In genomic region chr11:131064373-131064991, GRCh38 we compare ENCODE assay signal across 1 cellular context.
TF ChIP-seq lines count a peak whose summit lies in the region.

No MANE protein-coding gene starts in this region.

TF ChIP-seq in HCT116, 20 proteins besides CTCF, POLR2A, EP300 and RAD21 (continued from another document):
- no peak for TF ChIP-seq ZBTB33 (IDR thresholded peaks at IDR 0.05; ENCODE audit: extremely low read depth, insufficient replicate concordance, low read length)
- no peak for TF ChIP-seq SP1 (IDR thresholded peaks at IDR 0.05; ENCODE audit: low read depth)
- TF ChIP-seq POLR2AphosphoS5 (IDR thresholded peaks at IDR 0.05; ENCODE audit: low read depth, low read length), result no peak
- TF ChIP-seq JUND (IDR thresholded peaks at IDR 0.05), result no peak
- no peak for TF ChIP-seq CEBPB (IDR thresholded peaks at IDR 0.05; ENCODE audit: low read depth)
- no peak for TF ChIP-seq ZNF274 (IDR thresholded peaks at IDR 0.05; ENCODE audit: low read depth, low read length)
- no peak for TF ChIP-seq MAX (IDR thresholded peaks at IDR 0.05)
- TF ChIP-seq ELF1 (IDR thresholded peaks at IDR 0.05; ENCODE audit: borderline replicate concordance, low read depth), result no peak
- TF ChIP-seq EZH2 (IDR thresholded peaks at IDR 0.05), result no peak
